In genomic region chr12:6849427-6849826, GRCh38 we compare ENCODE assay signal across 18 cellular contexts. TPM values are rescaled to one million over a fixed set of nuclear protein-coding genes. Genes with fewer than 3 reads are reported as not detected.
A peak's percentile ranks its signal among the peaks of the same experiment; 100 is the strongest.
DNase-seq lines count a peak whose midpoint lies in the region; ATAC-seq and TF ChIP-seq lines count a peak whose summit lies in the region.
"Had no signal": no experiment of that assay in that cellular context is flagged by ENCODE, and none has a peak within 500 bp of the region (broad histone marks: within the 10 kb centered on the region; RNA-seq: fewer than 3 reads in every experiment).

No MANE protein-coding gene starts in this region.

- H4K20me1 ChIP-seq in OCI-LY7 (ENCODE audit: insufficient read depth, low read length) = peaks cover 6% of the 10 kb centered on the region

- no peak for TF ChIP-seq EP300 in sigmoid colon (IDR thresholded peaks at IDR 0.05)

- peak overlapping the region; percentile 67 for H3K4me3 ChIP-seq in A673 (ENCODE audit: low read depth, low read length, poor library complexity, severe bottlenecking)
- H3K4me3 ChIP-seq in OCI-LY7 (ENCODE audit: low read depth, low read length, poor library complexity, severe bottlenecking) = peak overlapping the region; percentile 93
- H3K4me3 ChIP-seq in gastrocnemius medialis = no peak overlapping the region
- H3K4me3 ChIP-seq in sigmoid colon = no peak overlapping the region
- H3K4me3 ChIP-seq in HAP-1 = no peak overlapping the region
- H3K4me3 ChIP-seq: esophagus muscularis mucosa, left lung, stomach had no signal

- peaks cover 49% of the 10 kb centered on the region for H3K36me3 Mint-ChIP-seq in Calu3 (ENCODE audit: insufficient read depth, unreplicated experiment)
- peaks cover 26% of the 10 kb centered on the region for H3K36me3 Mint-ChIP-seq in chondrocyte (ENCODE audit: low read depth)
- H3K36me3 Mint-ChIP-seq: naive B cell, T-cell had no signal

- H3K4me1 Mint-ChIP-seq in Calu3 (ENCODE audit: low read depth, unreplicated experiment) (peaks cover 26% of the 10 kb centered on the region), chondrocyte (ENCODE audit: low read depth) (peaks cover 33% of the 10 kb centered on the region)

- H3K9me2 ChIP-seq in OCI-LY7 (ENCODE audit: insufficient read depth, low read length) = no peaks in the 10 kb centered on the region

- no peak for TF ChIP-seq POLR2A in gastrocnemius medialis (IDR thresholded peaks at IDR 0.05)
- TF ChIP-seq POLR2A in sigmoid colon (IDR thresholded peaks at IDR 0.05) = no peak

- POLR2A ChIA-PET in A673 (lab: Charles Lee; ENCODE audit: low non-redundant PET) (no interaction called here), OCI-LY7 (lab: Charles Lee) (interaction anchor here (0.8 to 6.0 kb wide), 2 partner anchors 9 to 15 kb away, joined by 3 to 101 read pairs; partner anchors contain the start of gene GNB3)

- no peak overlapping the region for H2AFZ ChIP-seq in OCI-LY7 (ENCODE audit: low read length)

- in situ Hi-C loops in gastrocnemius medialis (cut with MboI; ENCODE audit: low sequenced_read_pairs in 4 of 4) = loop anchor here in 1 of 4 donors (10.0 kb wide), 1 partner anchor 115 kb away; no protein-coding TSS in a partner anchor
- in situ Hi-C loops in HAP-1 (cut with MboI; ENCODE audit: low sequenced_read_pairs) = no loop called here

- BruUV-seq in A673 (replicated peaks; lab: Mats Ljungman, UMichigan) (no TSS peak), Calu3 (replicated peaks; lab: Mats Ljungman, UMichigan) (no TSS peak), OCI-LY7 (replicated peaks; lab: Mats Ljungman, UMichigan) (no TSS peak)

- H3K27ac ChIP-seq in A673 (ENCODE audit: low read depth, low read length, poor library complexity, severe bottlenecking) (peak overlapping the region; percentile 10), OCI-LY7 (ENCODE audit: low read depth, low read length, poor library complexity, severe bottlenecking) (no peak overlapping the region), gastrocnemius medialis (no peak overlapping the region), sigmoid colon (no peak overlapping the region)
- H3K27ac ChIP-seq: esophagus muscularis mucosa, left lung, stomach had no signal

- no peaks in the 10 kb centered on the region for H3K9me3 Mint-ChIP-seq in Calu3 (ENCODE audit: low read depth, unreplicated experiment)
- no peaks in the 10 kb centered on the region for H3K9me3 Mint-ChIP-seq in chondrocyte (ENCODE audit: low read depth)
- H3K9me3 Mint-ChIP-seq: naive B cell, T-cell had no signal

- H3K27me3 ChIP-seq in A673 (replicated peaks; ENCODE audit: insufficient read depth, low read depth, low read length, poor library complexity) (no peaks in the 10 kb centered on the region), gastrocnemius medialis (no peaks in the 10 kb centered on the region), sigmoid colon (no peaks in the 10 kb centered on the region), HAP-1 (ENCODE audit: low read depth) (no peaks in the 10 kb centered on the region)
- H3K27me3 ChIP-seq: esophagus muscularis mucosa, left lung, stomach had no signal

- TF ChIP-seq CTCF in A673 (conservative IDR thresholded peaks at IDR 0.05; ENCODE audit: low read depth, low read length) (no peak), Calu3 (IDR thresholded peaks at IDR 0.05; ENCODE audit: unreplicated experiment) (no peak), OCI-LY7 (conservative IDR thresholded peaks at IDR 0.05; ENCODE audit: low read length) (no peak), chondrocyte (IDR thresholded peaks at IDR 0.05) (no peak), gastrocnemius medialis (IDR thresholded peaks at IDR 0.05 in 4 of 5, conservative IDR thresholded peaks at IDR 0.05 in 1 of 5) (no peak), sigmoid colon (IDR thresholded peaks at IDR 0.05) (no peak)

- no peak for ATAC-seq in gastrocnemius medialis
- ATAC-seq: left lung, T-cell had no signal

- H3K4me1 ChIP-seq in A673 (ENCODE audit: insufficient read depth, low read length, poor library complexity, severe bottlenecking) (peaks cover 24% of the 10 kb centered on the region), OCI-LY7 (ENCODE audit: insufficient read depth, low read length, poor library complexity, severe bottlenecking) (peaks cover 35% of the 10 kb centered on the region), gastrocnemius medialis (peaks cover 13 to 17% of the 10 kb centered on the region in 2 donors), sigmoid colon (peaks cover 0 to 22% (median 15%) of the 10 kb centered on the region in 4 donors), HAP-1 (peaks cover 15% of the 10 kb centered on the region)

- H3K27me3 Mint-ChIP-seq in Calu3 (ENCODE audit: unreplicated experiment) = no peaks in the 10 kb centered on the region
- H3K27me3 Mint-ChIP-seq in chondrocyte (ENCODE audit: low read depth) = no peaks in the 10 kb centered on the region
- H3K27me3 Mint-ChIP-seq: naive B cell, T-cell had no signal

- H3K9me3 ChIP-seq in A673 (ENCODE audit: low read depth, low read length, poor library complexity, severe bottlenecking) = no peaks in the 10 kb centered on the region
- no peaks in the 10 kb centered on the region for H3K9me3 ChIP-seq in OCI-LY7 (ENCODE audit: low read length)
- no peaks in the 10 kb centered on the region for H3K9me3 ChIP-seq in gastrocnemius medialis
- H3K9me3 ChIP-seq in sigmoid colon = no peaks in the 10 kb centered on the region
- H3K9me3 ChIP-seq in HAP-1 = no peaks in the 10 kb centered on the region
- H3K9me3 ChIP-seq: esophagus muscularis mucosa, left lung, stomach had no signal

- peak overlapping the region; percentile 94 for H3K4me3 Mint-ChIP-seq in Calu3 (ENCODE audit: low read depth, unreplicated experiment)
- H3K4me3 Mint-ChIP-seq in chondrocyte (ENCODE audit: unreplicated experiment) = peak overlapping the region; percentile 1
- H3K4me3 Mint-ChIP-seq: T-cell had no signal

- intact Hi-C loops in A673 (cut with micrococcal nuclease; ENCODE audit: unreplicated experiment) (no loop called here), Calu3 (cut with micrococcal nuclease; ENCODE audit: unreplicated experiment) (no loop called here), OCI-LY7 (cut with micrococcal nuclease; ENCODE audit: unreplicated experiment) (no loop called here), gastrocnemius medialis (cut with DNase I; ENCODE audit: low total_unique reads) (no loop called here), sigmoid colon (cut with DNase I) (no loop called here)

- CTCF ChIA-PET in A673 (lab: Charles Lee) = no interaction called here
- CTCF ChIA-PET in Calu3 (lab: Charles Lee) = no interaction called here
- CTCF ChIA-PET in OCI-LY7 (lab: Charles Lee; ENCODE audit: unreplicated experiment) = interaction anchor here (2.9 kb wide), 1 partner anchor 23 kb away, joined by 9 read pairs; the partner anchor contains the start of gene SPSB2

- 79 to 90% methylated on average over 2 of the region's 2 CpGs for WGBS in sigmoid colon, 2 donors

- H3K27ac Mint-ChIP-seq in Calu3 (ENCODE audit: unreplicated experiment) (no peak overlapping the region), chondrocyte (ENCODE audit: unreplicated experiment) (peak overlapping the region; percentile 13)
- H3K27ac Mint-ChIP-seq: T-cell had no signal

- H3K36me3 ChIP-seq in A673 (ENCODE audit: insufficient read depth, low read length, poor library complexity, severe bottlenecking) (peaks cover 54% of the 10 kb centered on the region), OCI-LY7 (ENCODE audit: insufficient read depth, low read length) (peaks cover 67% of the 10 kb centered on the region), gastrocnemius medialis (no peaks in the 10 kb centered on the region), sigmoid colon (peaks cover 0 to 44% (median 5%) of the 10 kb centered on the region in 4 donors), HAP-1 (replicated peaks) (peaks cover 65% of the 10 kb centered on the region)

- H3K4me2 ChIP-seq in OCI-LY7 (ENCODE audit: low read length) = peak overlapping the region; percentile 73

- DNase-seq in A673 (ENCODE audit: low spot score) (no peak), Calu3 (no peak), OCI-LY7 (ENCODE audit: low spot score) (no peak), chondrocyte (ENCODE audit: low spot score) (no peak), gastrocnemius medialis (no peak), cortex of kidney (lab: John Stamatoyannopoulos, UW) (no peak), sigmoid colon (no peak), HAP-1 (ENCODE audit: low spot score in 2 of 2) (no peak)
- DNase-seq: activated CD4-positive, alpha-beta T cell treated with anti-CD3 and anti-CD28 coated beads for 48 hours; cerebellar nuclear complex; left lung; naive B cell; NCI-H1417 treated with DMSO at 0.1 percent for 48 hours; OCI-M1; stimulated activated CD4-positive, alpha-beta T cell treated with anti-CD3 and anti-CD28 coated beads, Interleukin-4, amount 100 ng/mL, for 4 hours; stomach; T-cell had no signal

- peaks cover 40% of the 10 kb centered on the region for H3K79me2 ChIP-seq in OCI-LY7 (ENCODE audit: insufficient read depth, low read depth, low read length)

RNA-seq across cellular contexts. Expression of gene CDCA3, which starts 1.7 kb away (rescaled TPM):
- total RNA-seq in A673 (2021) (98.0 and 107 TPM in 2 replicates), Calu3 (2022) (47.9 and 57.1 TPM in 2 replicates), OCI-LY7 (2022) (151 and 161 TPM in 2 replicates), chondrocyte (4.1 to 7.5 TPM (median 5.6 TPM) in 3 replicates), gastrocnemius medialis (1 to 10 TPM in 1 of 4 donors, under 1 TPM in 3; 0.25 to 4.4 (median 0.65) TPM), sigmoid colon (1 to 10 TPM in 1 of 4 donors, under 1 TPM in 3; 0.33 to 2.8 (median 0.45) TPM)
- total RNA-seq in OCI-LY7 (2014; rRNA removed; shearing (Covaris generic)) = 160 and 222 TPM in 2 replicates
- polyA plus RNA-seq in sigmoid colon = 10 to 100 TPM in 1 of 3 donors, 1 to 10 TPM in 2; 4.8 to 31.2 (median 8.6) TPM

RNA-seq across cellular contexts. Expression of gene USP5, which starts 2.5 kb away (rescaled TPM):
- 209 and 224 TPM in 2 replicates for total RNA-seq in A673 (2021)
- 126 and 128 TPM in 2 replicates for total RNA-seq in Calu3 (2022)
- 65.9 and 70.4 TPM in 2 replicates for total RNA-seq in OCI-LY7 (2014; rRNA removed; shearing (Covaris generic))
- 112 and 129 TPM in 2 replicates for total RNA-seq in OCI-LY7 (2022)
- 103 to 147 TPM (median 106 TPM) in 3 replicates for total RNA-seq in chondrocyte
- 100 to 1,000 TPM in 1 of 4 donors, 10 to 100 TPM in 3; 66.4 to 120 (median 74.1) TPM for total RNA-seq in gastrocnemius medialis
- 10 to 100 TPM; 37.1 to 44.7 (median 41.5) TPM for total RNA-seq in sigmoid colon
- polyA plus RNA-seq in sigmoid colon = 10 to 100 TPM; 25.4 to 51.5 (median 26.4) TPM

RNA-seq across cellular contexts. Expression of gene GNB3, which starts 8.7 kb away (rescaled TPM):
- total RNA-seq in A673 (2021) = 20.7 and 21.8 TPM in 2 replicates
- total RNA-seq in Calu3 (2022) = not detected in 2 replicates
- 3.6 and 5.0 TPM in 2 replicates for total RNA-seq in OCI-LY7 (2014; rRNA removed; shearing (Covaris generic))
- total RNA-seq in OCI-LY7 (2022) = 20.4 and 23.7 TPM in 2 replicates
- 10.2 to 11.5 TPM (median 10.9 TPM) in 3 replicates for total RNA-seq in chondrocyte
- not detected for total RNA-seq in gastrocnemius medialis
- 1 to 10 TPM in 3 of 4 donors, under 1 TPM in 1; 0.36 to 8.9 (median 2.2) TPM for total RNA-seq in sigmoid colon
- 1 to 10 TPM in 2 of 3 donors, under 1 TPM in 1; 0.46 to 1.2 (median 1.1) TPM for polyA plus RNA-seq in sigmoid colon

RNA-seq across cellular contexts. Expression of gene TPI1, which starts 17.9 kb away (rescaled TPM):
- 1,240 and 1,277 TPM in 2 replicates for total RNA-seq in A673 (2021)
- 608 and 639 TPM in 2 replicates for total RNA-seq in Calu3 (2022)
- 596 and 608 TPM in 2 replicates for total RNA-seq in OCI-LY7 (2014; rRNA removed; shearing (Covaris generic))
- 519 and 801 TPM in 2 replicates for total RNA-seq in OCI-LY7 (2022)
- total RNA-seq in chondrocyte = 430 to 562 TPM (median 551 TPM) in 3 replicates
- total RNA-seq in gastrocnemius medialis = 100 to 1,000 TPM; 500 to 741 (median 604) TPM
- total RNA-seq in sigmoid colon = 100 to 1,000 TPM; 194 to 345 (median 299) TPM
- polyA plus RNA-seq in sigmoid colon = 100 to 1,000 TPM; 808 to 994 (median 968) TPM

RNA-seq across cellular contexts. Expression of gene P3H3, which starts 21.2 kb away (rescaled TPM):
- 45.3 and 45.6 TPM in 2 replicates for total RNA-seq in A673 (2021)
- 0.45 and 0.56 TPM in 2 replicates for total RNA-seq in Calu3 (2022)
- 0.54 and 1.0 TPM in 2 replicates for total RNA-seq in OCI-LY7 (2014; rRNA removed; shearing (Covaris generic))
- total RNA-seq in OCI-LY7 (2022) = 0.50 and 0.93 TPM in 2 replicates
- 109 to 116 TPM (median 114 TPM) in 3 replicates for total RNA-seq in chondrocyte
- total RNA-seq in gastrocnemius medialis = 1 to 10 TPM in 3 of 4 donors, under 1 TPM in 1; 0.66 to 4.7 (median 1.5) TPM
- 10 to 100 TPM; 16.4 to 69.8 (median 20.5) TPM for total RNA-seq in sigmoid colon
- 1 to 10 TPM in 2 of 3 donors, under 1 TPM in 1; 0.60 to 6.0 (median 1.2) TPM for polyA plus RNA-seq in sigmoid colon

Comparison
In these comparisons a context has a peak if more than half of its experiments do, and no peak if none do; other contexts are left out.
1. H3K4me3 ChIP-seq: peak in A673 (single experiment) and OCI-LY7 (single experiment); none in gastrocnemius medialis (0 of 4), sigmoid colon (0 of 4) and HAP-1 (single experiment).